Comparison of ENCODE assay signal across 11 cellular contexts in the genomic region with DNA sequence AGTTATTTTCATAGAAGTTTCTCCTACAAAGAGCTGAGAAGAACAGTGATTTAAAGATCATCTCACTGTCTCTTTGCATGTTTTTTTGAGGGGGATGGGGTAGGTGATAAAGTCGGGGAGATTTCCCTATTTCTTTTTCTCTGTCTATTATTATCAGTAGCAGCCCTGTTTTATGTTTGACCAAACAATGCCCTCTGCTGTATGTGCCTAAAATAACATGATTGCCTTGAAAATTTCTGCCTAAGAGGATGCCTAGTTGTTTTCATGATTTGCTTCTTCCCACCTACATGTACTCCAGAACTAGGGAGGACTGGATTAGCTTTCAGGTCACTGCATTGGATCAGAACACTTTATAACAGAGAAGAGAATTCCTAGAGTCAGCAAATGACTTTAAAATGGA.
A peak's percentile ranks its signal among the peaks of the same experiment; 100 is the strongest.
DNase-seq lines count a peak whose midpoint lies in the region; ATAC-seq and TF ChIP-seq lines count a peak whose summit lies in the region.
"Had no signal": no experiment of that assay in that cellular context is flagged by ENCODE, and none has a peak within 500 bp of the region (broad histone marks: within the 10 kb centered on the region; RNA-seq: fewer than 3 reads in every experiment).

No MANE protein-coding gene starts in this region.

- H3K18ac ChIP-seq in mesendoderm (ENCODE audit: low read length) = no peak overlapping the region

- no peaks in the 10 kb centered on the region for H3K36me3 Mint-ChIP-seq in natural killer cell treated with Interleukin-12 subunit alpha and Interleukin-12 subunit beta and Interleukin-15 and Interleukin-18, amount 100 ng/mL, for 72 hours
- H3K36me3 Mint-ChIP-seq: activated naive CD4-positive, alpha-beta T cell treated with anti-CD3 and anti-CD28 coated beads, Interleukin-2, amount 50 U/mL, for 24 hours had no signal

- H2AFZ ChIP-seq in Loucy (ENCODE audit: low read length) = no peak overlapping the region; the same call in 1 of the 2 replicates

- H3F3A ChIP-seq in Loucy (ENCODE audit: low read depth) = no peaks in the 10 kb centered on the region

- H3K36me3 ChIP-seq in Loucy (ENCODE audit: insufficient read depth, low read length) (no peaks in the 10 kb centered on the region), mesendoderm (ENCODE audit: control insufficient read depth, insufficient read depth, low read length) (no peaks in the 10 kb centered on the region), left lung (no peaks in the 10 kb centered on the region)
- H3K36me3 ChIP-seq: HAP-1, neutrophil had no signal

- no peaks in the 10 kb centered on the region for H3K9me3 ChIP-seq in Loucy (ENCODE audit: insufficient read depth, low read depth, low read length)
- no peaks in the 10 kb centered on the region for H3K9me3 ChIP-seq in left lung
- H3K9me3 ChIP-seq: HAP-1, neutrophil had no signal

- H4K5ac ChIP-seq in mesendoderm (ENCODE audit: low read length) = no peak overlapping the region

- intact Hi-C loops in left lung (cut with DNase I) = no loop called here

- no peak overlapping the region for H3K27ac Mint-ChIP-seq in natural killer cell treated with Interleukin-12 subunit alpha and Interleukin-12 subunit beta and Interleukin-15 and Interleukin-18, amount 100 ng/mL, for 72 hours
- H3K27ac Mint-ChIP-seq: activated naive CD4-positive, alpha-beta T cell treated with anti-CD3 and anti-CD28 coated beads, Interleukin-2, amount 50 U/mL, for 24 hours had no signal

- peaks cover 8% of the 10 kb centered on the region for H3K9me3 Mint-ChIP-seq in natural killer cell treated with Interleukin-12 subunit alpha and Interleukin-12 subunit beta and Interleukin-15 and Interleukin-18, amount 100 ng/mL, for 72 hours

- H3K4ac ChIP-seq in mesendoderm (ENCODE audit: low read depth, low read length) = no peak overlapping the region

- H3K4me3 ChIP-seq in Loucy (ENCODE audit: low read length, poor library complexity, severe bottlenecking) (no peak overlapping the region), mesendoderm (ENCODE audit: low read length) (no peak overlapping the region), left lung (no peak overlapping the region)
- H3K4me3 ChIP-seq: HAP-1 had no signal

- no peak overlapping the region for H3K56ac ChIP-seq in mesendoderm (ENCODE audit: low read length)

- peak; percentile 9 for DNase-seq in ELR (ENCODE audit: low read depth)
- DNase-seq in mesendoderm = peak; percentile 46
- no peak for DNase-seq in anterior cingulate cortex (lab: John Stamatoyannopoulos, UW)
- no peak for DNase-seq in natural killer cell treated with Interleukin-12 subunit alpha and Interleukin-12 subunit beta and Interleukin-15 and Interleukin-18, amount 100 ng/mL, for 72 hours (ENCODE audit: low spot score)
- no peak for DNase-seq in ureter (ENCODE audit: low spot score)
- no peak for DNase-seq in left lung

- H3K4me2 ChIP-seq in Loucy (ENCODE audit: low read depth, low read length, poor library complexity, severe bottlenecking) = no peak overlapping the region
- no peak overlapping the region for H3K4me2 ChIP-seq in mesendoderm (ENCODE audit: low read length)

- H2BK120ac ChIP-seq in mesendoderm (ENCODE audit: low read depth, low read length) = no peak overlapping the region

- no peaks in the 10 kb centered on the region for H3K9me2 ChIP-seq in Loucy (replicated peaks; ENCODE audit: low read depth, low read length)

- no peaks in the 10 kb centered on the region for H3K4me1 ChIP-seq in Loucy (ENCODE audit: insufficient read depth, low read length, poor library complexity, severe bottlenecking)
- no peaks in the 10 kb centered on the region for H3K4me1 ChIP-seq in mesendoderm (ENCODE audit: control insufficient read depth, low read depth, low read length)
- H3K4me1 ChIP-seq in left lung = no peaks in the 10 kb centered on the region
- H3K4me1 ChIP-seq: HAP-1 had no signal

- H3K23ac ChIP-seq in mesendoderm (ENCODE audit: low read length) = no peak overlapping the region

- no peaks in the 10 kb centered on the region for H3K27me3 Mint-ChIP-seq in natural killer cell treated with Interleukin-12 subunit alpha and Interleukin-12 subunit beta and Interleukin-15 and Interleukin-18, amount 100 ng/mL, for 72 hours
- H3K27me3 Mint-ChIP-seq: activated naive CD4-positive, alpha-beta T cell treated with anti-CD3 and anti-CD28 coated beads, Interleukin-2, amount 50 U/mL, for 24 hours had no signal

- H2BK15ac ChIP-seq in mesendoderm (replicated peaks; ENCODE audit: low read depth) = no peak overlapping the region

- TF ChIP-seq CTCF in Loucy (conservative IDR thresholded peaks at IDR 0.05; ENCODE audit: low read length) (peak; percentile 50), VCaP (conservative IDR thresholded peaks at IDR 0.05) (peak; percentile 73), left lung (IDR thresholded peaks at IDR 0.05) (peak in 1 of 2 donors; percentile 20)

- no peak overlapping the region for H3K9ac ChIP-seq in Loucy (ENCODE audit: low read depth, low read length, poor library complexity, severe bottlenecking)
- no peak overlapping the region for H3K9ac ChIP-seq in mesendoderm (ENCODE audit: low read length)

- H3K27me3 ChIP-seq in Loucy (ENCODE audit: insufficient read depth, low read length, poor library complexity, severe bottlenecking) (no peaks in the 10 kb centered on the region), mesendoderm (ENCODE audit: insufficient read depth, low read length, poor library complexity) (no peaks in the 10 kb centered on the region), left lung (no peaks in the 10 kb centered on the region)
- H3K27me3 ChIP-seq: neutrophil had no signal

- no peak overlapping the region for H2AK5ac ChIP-seq in mesendoderm (ENCODE audit: low read length)

- no peak overlapping the region for H3K4me3 Mint-ChIP-seq in natural killer cell treated with Interleukin-12 subunit alpha and Interleukin-12 subunit beta and Interleukin-15 and Interleukin-18, amount 100 ng/mL, for 72 hours
- H3K4me3 Mint-ChIP-seq: activated naive CD4-positive, alpha-beta T cell treated with anti-CD3 and anti-CD28 coated beads, Interleukin-2, amount 50 U/mL, for 24 hours had no signal

- ATAC-seq in natural killer cell treated with Interleukin-12 subunit alpha and Interleukin-12 subunit beta and Interleukin-15 and Interleukin-18, amount 100 ng/mL, for 72 hours = no peak
- ATAC-seq in left lung = no peak

- H4K8ac ChIP-seq in mesendoderm (ENCODE audit: low read depth, low read length) = no peak overlapping the region

- H3K27ac ChIP-seq in VCaP (no peak overlapping the region), mesendoderm (ENCODE audit: low read depth, low read length) (no peak overlapping the region), left lung (no peak overlapping the region)
- H3K27ac ChIP-seq: neutrophil had no signal

- no peaks in the 10 kb centered on the region for H3K4me1 Mint-ChIP-seq in natural killer cell treated with Interleukin-12 subunit alpha and Interleukin-12 subunit beta and Interleukin-15 and Interleukin-18, amount 100 ng/mL, for 72 hours (ENCODE audit: low read depth in 2 of 2)
- H3K4me1 Mint-ChIP-seq: activated naive CD4-positive, alpha-beta T cell treated with anti-CD3 and anti-CD28 coated beads, Interleukin-2, amount 50 U/mL, for 24 hours had no signal

- no CpG with 5 or more reads among the region's 1 CpG for WGBS in mesendoderm (ENCODE audit: extremely low coverage, insufficient coverage, low lambda C conversion rate)

- no peak overlapping the region for H2BK5ac ChIP-seq in mesendoderm (ENCODE audit: low read length)

- no peaks in the 10 kb centered on the region for H4K20me1 ChIP-seq in Loucy (ENCODE audit: insufficient read depth, low read length, poor library complexity, severe bottlenecking)

- no peaks in the 10 kb centered on the region for H3K79me1 ChIP-seq in mesendoderm (ENCODE audit: low read length)

- H3K79me2 ChIP-seq in Loucy (ENCODE audit: insufficient read depth, low read length) (no peaks in the 10 kb centered on the region), mesendoderm (ENCODE audit: control insufficient read depth, insufficient read depth, low read length) (no peaks in the 10 kb centered on the region)

Comparison
In these comparisons a context has a peak if more than half of its experiments do, and no peak if none do; other contexts are left out.
1. DNase-seq: peak in ELR (single experiment) and mesendoderm (single experiment); none in anterior cingulate cortex (0 of 58), natural killer cell treated with Interleukin-12 subunit alpha and Interleukin-12 subunit beta and Interleukin-15 and Interleukin-18, amount 100 ng/mL, for 72 hours (single experiment), ureter (single experiment) and left lung (0 of 2).